In the genomic region with DNA sequence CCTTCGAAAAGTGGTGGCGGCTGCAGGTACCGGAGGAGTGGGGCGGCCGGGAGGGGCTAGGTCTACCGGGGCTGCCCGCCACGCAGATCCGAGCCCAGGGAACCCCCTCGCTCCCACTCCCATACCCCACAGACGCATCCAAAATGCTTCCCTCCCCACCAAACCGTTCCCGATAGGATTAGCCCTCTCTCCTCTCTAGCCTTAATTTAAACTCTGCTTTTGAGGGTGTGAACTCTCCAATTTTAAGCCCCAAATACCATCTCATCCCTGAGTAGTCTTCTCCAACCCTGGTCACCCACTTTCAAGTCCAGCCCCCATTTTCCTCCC, we compare ENCODE assay signal across 1 cellular context.
TF ChIP-seq lines count a peak whose summit lies in the region.

No MANE protein-coding gene starts in this region.

TF ChIP-seq in GM12878, 131 proteins besides CTCF, POLR2A, EP300 and RAD21:
- no peak for TF ChIP-seq SKIL (IDR thresholded peaks at IDR 0.05; ENCODE audit: low read depth, poor library complexity, severe bottlenecking)
- no peak for TF ChIP-seq ZNF24 (IDR thresholded peaks at IDR 0.05)
- no peak for TF ChIP-seq ZBTB40 (IDR thresholded peaks at IDR 0.05; ENCODE audit: borderline replicate concordance)
- TF ChIP-seq PKNOX1 (IDR thresholded peaks at IDR 0.05): no peak
- no peak for TF ChIP-seq CREB1 (IDR thresholded peaks at IDR 0.05; ENCODE audit: low read depth)
- no peak for TF ChIP-seq NRF1 (conservative IDR thresholded peaks at IDR 0.05; ENCODE audit: low read depth, low read length)
